ENCODE assay signal across 15 cellular contexts in the genomic region with DNA sequence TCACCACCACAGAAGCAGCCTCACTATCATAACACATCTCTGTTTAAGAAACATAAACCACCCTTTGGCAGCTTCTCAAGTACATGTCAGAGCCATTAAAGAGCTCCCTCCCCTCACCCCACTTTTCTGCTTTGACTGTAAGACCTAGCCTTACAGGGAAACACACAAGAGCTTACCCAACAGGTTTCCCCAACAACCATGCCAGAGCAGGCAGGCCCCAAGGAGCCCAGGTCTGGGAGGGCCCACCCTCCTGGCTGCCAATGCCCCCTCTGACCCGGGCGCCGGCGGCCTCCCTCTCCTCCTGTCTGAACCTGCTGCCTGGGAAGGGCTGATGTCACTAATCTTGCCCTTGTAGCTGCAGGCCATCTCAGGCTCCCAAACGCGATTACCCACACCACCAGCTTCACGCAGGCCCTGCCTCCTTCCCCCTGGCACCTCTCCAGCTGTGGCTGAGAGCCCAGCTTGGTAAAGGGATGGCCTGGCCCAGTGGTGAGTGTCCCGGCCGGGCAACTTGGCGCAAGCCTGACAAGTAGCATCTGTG.
DNase-seq lines count a peak whose midpoint lies in the region; ATAC-seq, FAIRE-seq and TF ChIP-seq lines count a peak whose summit lies in the region.
"Had no signal": no experiment of that assay in that cellular context is flagged by ENCODE, and none has a peak within 500 bp of the region (broad histone marks: within the 10 kb centered on the region; RNA-seq: fewer than 3 reads in every experiment).

No MANE protein-coding gene starts in this region.

- H3K36me3 ChIP-seq in bronchial epithelial cell (ENCODE audit: control insufficient read depth, insufficient read depth, low read length) (no peaks in the 10 kb centered on the region), small intestine (ENCODE audit: control insufficient read depth in 2 of 2, insufficient read depth in 2 of 2, low read length in 2 of 2) (no peaks in the 10 kb centered on the region)
- H3K36me3 ChIP-seq: tibial nerve had no signal

- no peaks in the 10 kb centered on the region for H3K9me3 ChIP-seq in small intestine (ENCODE audit: control insufficient read depth, low read depth)
- H3K9me3 ChIP-seq: Caco-2, tibial nerve had no signal

- no peaks in the 10 kb centered on the region for H3K4me1 Mint-ChIP-seq in immature natural killer cell
- H3K4me1 Mint-ChIP-seq: T-cell had no signal

- peaks cover 0 to 6% of the 10 kb centered on the region in 2 donors for H3K4me1 ChIP-seq in small intestine (ENCODE audit: control insufficient read depth in 2 of 2, insufficient read depth in 1 of 2, low read depth in 1 of 2, low read length in 1 of 2)
- H3K4me1 ChIP-seq: Caco-2, tibial nerve had no signal

- DNase-seq in NCI-H2029 treated with DMSO at 0.1 percent for 48 hours (lab: John Stamatoyannopoulos, UW) (peak; percentile 56), bronchial epithelial cell (ENCODE audit: low read depth) (peak; percentile 95), left lobe of liver (ENCODE audit: low spot score) (peak; percentile 50), small intestine (peak; percentile 61), GM12892 (ENCODE audit: insufficient read length) (no peak), immature natural killer cell (no peak), H54 (ENCODE audit: insufficient read length, low spot score) (no peak)
- DNase-seq: Caco-2; effector memory CD4-positive, alpha-beta T cell; HCEC 1CT; NCI-H345; stimulated activated CD4-positive, alpha-beta T cell treated with anti-CD3 and anti-CD28 coated beads, Interleukin-1b, Interleukin-23, amount 100 ng/mL, for 48 hours; T-cell had no signal

- no peak for TF ChIP-seq POLR2A in GM12892 (IDR thresholded peaks at IDR 0.05; ENCODE audit: low read depth, low read length)
- TF ChIP-seq POLR2A in H54 (IDR thresholded peaks at IDR 0.05; ENCODE audit: low read depth, low read length) = no peak

- peak; percentile 92 for FAIRE-seq in bronchial epithelial cell (lab: Jason Lieb, UNC)
- FAIRE-seq in small intestine (lab: Jason Lieb, UNC) = no peak
- FAIRE-seq in GM12892 (lab: Jason Lieb, UNC) = no peak
- no peak for FAIRE-seq in H54 (lab: Jason Lieb, UNC)

- H3K4me3 ChIP-seq in bronchial epithelial cell (ENCODE audit: low read depth, low read length) (no peak overlapping the region), small intestine (ENCODE audit: low read depth in 1 of 2, low read length in 2 of 2) (no peak overlapping the region)
- H3K4me3 ChIP-seq: tibial nerve had no signal

- peaks cover 0 to 3% (median 0%) of the 10 kb centered on the region in 6 donors for H3K9me3 Mint-ChIP-seq in immature natural killer cell
- H3K9me3 Mint-ChIP-seq: T-cell had no signal

- ATAC-seq in left lobe of liver (peak; percentile 57), GM19035 (IDR thresholded peaks at IDR 0.05; ENCODE audit: unreplicated experiment) (no peak)
- ATAC-seq: T-cell had no signal

- no peak for TF ChIP-seq CTCF in bronchial epithelial cell (IDR thresholded peaks at IDR 0.05; ENCODE audit: insufficient read depth, low read length, severe bottlenecking)

- no peaks in the 10 kb centered on the region for H3K36me3 Mint-ChIP-seq in immature natural killer cell
- H3K36me3 Mint-ChIP-seq: T-cell had no signal

- H3K27ac ChIP-seq in small intestine (ENCODE audit: low read depth in 1 of 2, low read length in 1 of 2) = peak overlapping the region in 1 of 2 donors; percentile 68
- H3K27ac ChIP-seq: tibial nerve had no signal

- H3K27me3 ChIP-seq in bronchial epithelial cell (ENCODE audit: control insufficient read depth, insufficient read depth, low read length) = no peaks in the 10 kb centered on the region
- H3K27me3 ChIP-seq in small intestine (ENCODE audit: control insufficient read depth in 2 of 2, insufficient read depth in 2 of 2, low read length in 2 of 2) = no peaks in the 10 kb centered on the region
- H3K27me3 ChIP-seq: tibial nerve had no signal

- 8 to 50% (median 36%) methylated on average over 10 of the region's 10 CpGs for WGBS in small intestine, 3 donors

- no peak overlapping the region for H3K27ac Mint-ChIP-seq in immature natural killer cell
- H3K27ac Mint-ChIP-seq: T-cell had no signal

- H3K27me3 Mint-ChIP-seq in immature natural killer cell (ENCODE audit: low read depth in 3 of 3) = peaks cover 0 to 3% (median 2%) of the 10 kb centered on the region in 3 donors

- H3K4me3 Mint-ChIP-seq in immature natural killer cell = no peak overlapping the region
- H3K4me3 Mint-ChIP-seq: T-cell had no signal

Comparison
In these comparisons a context has a peak if more than half of its experiments do, and no peak if none do; other contexts are left out.
1. DNase-seq: peak in NCI-H2029 treated with DMSO at 0.1 percent for 48 hours (single experiment), bronchial epithelial cell (single experiment), left lobe of liver (single experiment) and small intestine (single experiment); none in GM12892 (single experiment), immature natural killer cell (0 of 3) and H54 (single experiment).